In genomic region chr11:3398106-3398505, GRCh38 we compare ENCODE assay signal across 6 cellular contexts. TPM values are rescaled to one million over a fixed set of nuclear protein-coding genes. Genes with fewer than 3 reads are reported as not detected.
DNase-seq lines count a peak whose midpoint lies in the region; FAIRE-seq and TF ChIP-seq lines count a peak whose summit lies in the region.
"Not testable (repeated sequence)": the region's sequence is repeated elsewhere in the genome, so short reads cannot be mapped to it uniquely, and the experiment has no call there.

No MANE protein-coding gene starts in this region.

- H3K4me2 ChIP-seq in astrocyte (ENCODE audit: low read length) = not testable (repeated sequence)

- not testable (repeated sequence) for TF ChIP-seq CTCF in astrocyte (IDR thresholded peaks at IDR 0.05; ENCODE audit: insufficient read depth, low read depth, low read length); breast epithelium (IDR thresholded peaks at IDR 0.05); neural crest cell (conservative IDR thresholded peaks at IDR 0.05)

- not testable (repeated sequence) for H4K20me1 ChIP-seq in astrocyte (ENCODE audit: insufficient read depth, low read length)

- H3K36me3 Mint-ChIP-seq in astrocyte (ENCODE audit: low read depth, unreplicated experiment) = peaks cover 31% of the 10 kb centered on the region
- H3K36me3 Mint-ChIP-seq in neural crest cell (ENCODE audit: low read depth) = not testable (repeated sequence)

- H3K79me2 ChIP-seq in astrocyte (ENCODE audit: insufficient read depth, low read length) = not testable (repeated sequence)

- H3K36me3 ChIP-seq in astrocyte (ENCODE audit: insufficient read depth, low read length); breast epithelium: not testable (repeated sequence)

- TF ChIP-seq POLR2A in breast epithelium (IDR thresholded peaks at IDR 0.05) = not testable (repeated sequence)

- not testable (repeated sequence) for H3K27ac ChIP-seq in astrocyte (ENCODE audit: low read depth, low read length)
- peak overlapping the region; percentile 21 to 32 for H3K27ac ChIP-seq in breast epithelium

- not testable (repeated sequence) for H3K9ac ChIP-seq in astrocyte (ENCODE audit: low read length)

- H3K4me3 ChIP-seq in astrocyte (ENCODE audit: insufficient read depth, low read depth, low read length); breast epithelium: not testable (repeated sequence)

- not testable (repeated sequence) for H2AFZ ChIP-seq in astrocyte (ENCODE audit: low read depth, low read length)

- H3K27me3 Mint-ChIP-seq in astrocyte (ENCODE audit: low read depth, unreplicated experiment); neural crest cell (ENCODE audit: low read depth): not testable (repeated sequence)

- not testable (repeated sequence) for H3K4me1 ChIP-seq in astrocyte (ENCODE audit: insufficient read depth, low read length); breast epithelium

- H3K27ac Mint-ChIP-seq in astrocyte (ENCODE audit: unreplicated experiment) = peak overlapping the region; percentile 90
- peak overlapping the region; percentile 50 for H3K27ac Mint-ChIP-seq in neural crest cell (ENCODE audit: unreplicated experiment)

- H3K4me3 Mint-ChIP-seq in astrocyte (ENCODE audit: unreplicated experiment); neural crest cell: not testable (repeated sequence)

- DNase-seq in NCI-H226 = peak; percentile 58
- peak; percentile 47 for DNase-seq in astrocyte (ENCODE audit: low read depth)
- DNase-seq in breast epithelium (ENCODE audit: low spot score in 2 of 2); neural crest cell (ENCODE audit: low read depth, low spot score): not testable (repeated sequence)
- peak; percentile 16 for DNase-seq in iris pigment epithelial cell (ENCODE audit: low read depth)
- DNase-seq in renal cortical epithelial cell (ENCODE audit: low read depth) = peak; percentile 9

- not testable (repeated sequence) for H3K27me3 ChIP-seq in astrocyte (ENCODE audit: insufficient read depth, low read length); breast epithelium

- intact Hi-C loops in breast epithelium (cut with DNase I; ENCODE audit: low total_unique reads) = not testable (repeated sequence)

- not testable (repeated sequence) for H3K9me3 Mint-ChIP-seq in astrocyte (ENCODE audit: unreplicated experiment); neural crest cell

- FAIRE-seq in astrocyte (lab: Jason Lieb, UNC) = not testable (repeated sequence)

- not testable (repeated sequence) for H3K9me3 ChIP-seq in astrocyte (ENCODE audit: insufficient read depth, low read depth, low read length); breast epithelium

- peaks cover 20% of the 10 kb centered on the region for H3K4me1 Mint-ChIP-seq in astrocyte (ENCODE audit: low read depth, unreplicated experiment)
- H3K4me1 Mint-ChIP-seq in neural crest cell = not testable (repeated sequence)

RNA-seq across cellular contexts. Expression of gene ZNF195, which starts 19.2 kb away (rescaled TPM):
- total RNA-seq in astrocyte = 42.1 and 57.5 TPM in 2 replicates
- 10 to 100 TPM; 16.5 to 41.9 (median 31.5) TPM for total RNA-seq in breast epithelium
- total RNA-seq in neural crest cell = 70.4 and 71.7 TPM in 2 replicates
- 33.2 and 39.1 TPM in 2 replicates for total RNA-seq in renal cortical epithelial cell
